In genomic region chr10:77638766-77639101, GRCh38 we compare ENCODE assay signal across 11 cellular contexts. TPM values are rescaled to one million over a fixed set of nuclear protein-coding genes. Genes with fewer than 3 reads are reported as not detected.
DNase-seq lines count a peak whose midpoint lies in the region; ATAC-seq and TF ChIP-seq lines count a peak whose summit lies in the region.
"Had no signal": no experiment of that assay in that cellular context is flagged by ENCODE, and none has a peak within 500 bp of the region (broad histone marks: within the 10 kb centered on the region; RNA-seq: fewer than 3 reads in every experiment).

No MANE protein-coding gene starts in this region.

- no peaks in the 10 kb centered on the region for H3K36me3 ChIP-seq in heart right ventricle
- H3K36me3 ChIP-seq in muscle layer of colon (ENCODE audit: insufficient read depth, low read length), result no peaks in the 10 kb centered on the region
- H3K36me3 ChIP-seq in uterus, result no peaks in the 10 kb centered on the region

- intact Hi-C loops in heart right ventricle (cut with DNase I) (loop anchor here in 2 of 10 donors (2.0 to 10.0 kb wide), 2 partner anchors 144 to 464 kb away; no protein-coding TSS in a partner anchor), cardiac septum (cut with DNase I) (no loop called here), uterus (cut with DNase I; ENCODE audit: low total_unique reads) (loop anchor here (10.0 kb wide), 1 partner anchor 244 kb away; no protein-coding TSS in a partner anchor)

- H3K27me3 ChIP-seq in heart right ventricle (peaks cover 12 to 87% (median 74%) of the 10 kb centered on the region in 7 donors), muscle layer of colon (ENCODE audit: control insufficient read depth in 1 of 2, insufficient read depth in 2 of 2, low read length in 2 of 2) (peaks cover 0 to 8% of the 10 kb centered on the region in 2 donors), uterus (no peaks in the 10 kb centered on the region)

- H3K4me3 ChIP-seq in heart right ventricle (peak overlapping the region in 8 of 10 donors; percentile 40 to 53 (median 46)), cardiac fibroblast (replicated peaks in 1 of 2; ENCODE audit: low read depth in 2 of 2, low read length in 2 of 2) (peak overlapping the region; percentile 19 to 60), muscle layer of colon (ENCODE audit: low read depth in 1 of 2, low read length in 2 of 2) (peak overlapping the region; percentile 53 to 68), uterus (peak overlapping the region; percentile 35 to 55)

- TF ChIP-seq POLR2A in uterus (IDR thresholded peaks at IDR 0.05), result no peak

- ATAC-seq in heart right ventricle (peak in 1 of 8 donors; percentile 10), GM19328 (IDR thresholded peaks at IDR 0.05; ENCODE audit: unreplicated experiment) (no peak)

- 15 to 17% methylated on average over 9 of the region's 9 CpGs for WGBS in heart right ventricle, 2 donors

- H3K9me3 ChIP-seq in heart right ventricle (no peaks in the 10 kb centered on the region), muscle layer of colon (ENCODE audit: low read length) (no peaks in the 10 kb centered on the region), uterus (no peaks in the 10 kb centered on the region)

- peak overlapping the region; percentile 65 for H3K9ac ChIP-seq in muscle layer of colon (ENCODE audit: low read length)

- no peak overlapping the region for H3K27ac ChIP-seq in heart right ventricle
- peak overlapping the region; percentile 74 for H3K27ac ChIP-seq in muscle layer of colon (ENCODE audit: low read depth, low read length)
- H3K27ac ChIP-seq in uterus, result peak overlapping the region; percentile 88 to 93

- DNase-seq in heart right ventricle (no peak), cardiac septum (ENCODE audit: low spot score) (no peak), cardiac fibroblast (ENCODE audit: low read depth in 2 of 2) (no peak), uterus (no peak), T-helper 9 cell (no peak), iPS-NIHi7 (ENCODE audit: extremely low spot score) (no peak)
- DNase-seq: activated CD4-positive, alpha-beta T cell treated with anti-CD3 and anti-CD28 coated beads for 1 hour; NCI-H2107; stimulated activated naive CD4-positive, alpha-beta T cell had no signal

- peaks cover 0 to 17% (median 7%) of the 10 kb centered on the region in 9 donors for H3K4me1 ChIP-seq in heart right ventricle
- peaks cover 31% of the 10 kb centered on the region for H3K4me1 ChIP-seq in muscle layer of colon (ENCODE audit: insufficient read depth, low read length)
- peaks cover 0 to 3% of the 10 kb centered on the region in 2 donors for H3K4me1 ChIP-seq in uterus

- TF ChIP-seq CTCF in heart right ventricle (IDR thresholded peaks at IDR 0.05) (no peak), cardiac fibroblast (IDR thresholded peaks at IDR 0.05; ENCODE audit: low read depth, low read length) (no peak), uterus (IDR thresholded peaks at IDR 0.05) (no peak)

RNA-seq across cellular contexts. Expression of gene KCNMA1, which starts 1.1 kb away (rescaled TPM):
- total RNA-seq in heart right ventricle (1 to 10 TPM; 1.2 to 5.3 (median 2.0) TPM), cardiac septum (2.0 TPM), uterus (100 to 1,000 TPM in 3 of 4 donors, 10 to 100 TPM in 1; 86.2 to 236 (median 164) TPM)
- polyA plus RNA-seq in heart right ventricle, result under 1 TPM; 0.59 to 0.95 TPM

Comparison
In these comparisons a context has a peak if more than half of its experiments do, and no peak if none do; other contexts are left out.
1. H3K27ac ChIP-seq: peak in muscle layer of colon (single experiment) and uterus (2 of 2); none in heart right ventricle (0 of 10).
2. RNA of gene KCNMA1, which starts 1.1 kb away (total RNA-seq): 86.2 to 236 TPM in uterus; 1.2 to 5.3 TPM in heart right ventricle and 2.0 TPM in cardiac septum (single experiment); every median in the first group is over 10 times any median in the second.
3. Peak in every context shown above with its lines, with median percentiles within 50 percentile points of each other: H3K4me3 ChIP-seq.